Comparison of ENCODE assay signal across 10 cellular contexts in the genomic region with DNA sequence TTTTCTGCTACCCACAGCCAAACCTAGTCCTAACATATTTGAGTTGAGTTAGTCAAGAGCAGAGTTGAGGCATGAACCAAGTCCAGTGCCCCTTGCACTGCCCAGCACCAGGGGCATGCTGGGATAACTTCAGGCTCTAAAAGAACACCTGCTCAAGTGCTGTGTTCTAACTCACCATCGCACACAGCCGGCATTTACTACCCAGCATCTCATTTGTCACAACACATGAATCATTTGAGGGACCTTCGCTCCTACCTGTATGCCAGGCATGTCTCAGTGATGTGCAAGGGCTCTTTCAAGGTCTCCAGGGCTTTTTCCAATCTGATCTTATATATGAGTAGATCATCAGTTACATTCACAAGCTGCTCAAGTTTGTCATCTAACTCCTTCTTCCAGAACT. TPM values are rescaled to one million over a fixed set of nuclear protein-coding genes. Genes with fewer than 3 reads are reported as not detected.
"Had no signal": no experiment of that assay in that cellular context is flagged by ENCODE, and none has a peak within 500 bp of the region (broad histone marks: within the 10 kb centered on the region; RNA-seq: fewer than 3 reads in every experiment).

No MANE protein-coding gene starts in this region.

- DNase-seq: GM23248, H9, HCEC 1CT, IMR-90, KG1 had no signal

- H3K27ac ChIP-seq: GM23248 had no signal

- H3K4me3 ChIP-seq: GM23248, K562 had no signal

- H3K4me3 Mint-ChIP-seq: H9 had no signal

- FAIRE-seq: H1, H54, HTR-8/SVneo, K562 had no signal

- H3K9ac ChIP-seq: GM23248 had no signal

- H3K27ac Mint-ChIP-seq: H9 had no signal

- ATAC-seq: K562 had no signal

- H2AFZ ChIP-seq: GM23248 had no signal

RNA-seq across cellular contexts. Expression of a gene that starts 12.6 kb away (rescaled TPM):
- total RNA-seq: GM23248, H1, H9, HT-29, IMR-90, K562 had no signal

RNA-seq across cellular contexts. Expression of a gene that starts 42.9 kb away (rescaled TPM):
- total RNA-seq: H9, HT-29, IMR-90, K562 had no signal
